In genomic region chr18:48842259-48843061, GRCh38 we compare ENCODE assay signal across 8 cellular contexts.
DNase-seq lines count a peak whose midpoint lies in the region; ATAC-seq and TF ChIP-seq lines count a peak whose summit lies in the region.

No MANE protein-coding gene starts in this region.

- H3K27me3 Mint-ChIP-seq in activated CD4-positive, alpha-beta T cell treated with anti-CD3 and anti-CD28 coated beads, Interleukin-2, amount 10 ng/mL, durations not matched to agents 24 days and 14 days, result peaks cover 3% of the 10 kb centered on the region

- DNase-seq in activated CD4-positive, alpha-beta T cell treated with anti-CD3 and anti-CD28 coated beads, Interleukin-2, amount 10 ng/mL, durations not matched to agents 24 days and 14 days, result peak; percentile 87
- DNase-seq in fibroblast of villous mesenchyme (ENCODE audit: low read depth), result peak; percentile 37
- peak; percentile 95 for DNase-seq in renal cortical epithelial cell (ENCODE audit: low read depth)
- DNase-seq in NCI-H1436 treated with DMSO at 0.1 percent for 48 hours (lab: John Stamatoyannopoulos, UW), result no peak
- no peak for DNase-seq in NCI-H446 (lab: John Stamatoyannopoulos, UW)
- DNase-seq in NCI-H2029 (lab: John Stamatoyannopoulos, UW), result no peak
- no peak for DNase-seq in ecto neural progenitor cell (ENCODE audit: low spot score)

- peaks cover 49% of the 10 kb centered on the region for H3K4me1 Mint-ChIP-seq in activated CD4-positive, alpha-beta T cell treated with anti-CD3 and anti-CD28 coated beads, Interleukin-2, amount 10 ng/mL, durations not matched to agents 24 days and 14 days

- no peak for TF ChIP-seq CTCF in fibroblast of villous mesenchyme (IDR thresholded peaks at IDR 0.05; ENCODE audit: insufficient read depth, low read depth, low read length)

- H3K4me3 Mint-ChIP-seq in activated CD4-positive, alpha-beta T cell treated with anti-CD3 and anti-CD28 coated beads, Interleukin-2, amount 10 ng/mL, durations not matched to agents 24 days and 14 days, result peak overlapping the region; percentile 65

- ATAC-seq in GM18511 (IDR thresholded peaks at IDR 0.05; ENCODE audit: unreplicated experiment), result peak; percentile 56

- intact Hi-C loops in activated CD4-positive, alpha-beta T cell treated with anti-CD3 and anti-CD28 coated beads, Interleukin-2, amount 10 ng/mL, durations not matched to agents 24 days and 14 days (cut with micrococcal nuclease), result loop anchor here (1.0 kb wide), 1 partner anchor 8 kb away; no protein-coding TSS in a partner anchor

- H3K9me3 Mint-ChIP-seq in activated CD4-positive, alpha-beta T cell treated with anti-CD3 and anti-CD28 coated beads, Interleukin-2, amount 10 ng/mL, durations not matched to agents 24 days and 14 days, result peaks cover 13% of the 10 kb centered on the region

- no peak overlapping the region for H3K4me3 ChIP-seq in fibroblast of villous mesenchyme (ENCODE audit: low read depth, low read length)

- H3K36me3 Mint-ChIP-seq in activated CD4-positive, alpha-beta T cell treated with anti-CD3 and anti-CD28 coated beads, Interleukin-2, amount 10 ng/mL, durations not matched to agents 24 days and 14 days (ENCODE audit: low read depth), result no peaks in the 10 kb centered on the region

- peak overlapping the region; percentile 87 for H3K27ac Mint-ChIP-seq in activated CD4-positive, alpha-beta T cell treated with anti-CD3 and anti-CD28 coated beads, Interleukin-2, amount 10 ng/mL, durations not matched to agents 24 days and 14 days

Comparison
In these comparisons a context has a peak if more than half of its experiments do, and no peak if none do; other contexts are left out.
1. DNase-seq: peak in activated CD4-positive, alpha-beta T cell treated with anti-CD3 and anti-CD28 coated beads, Interleukin-2, amount 10 ng/mL, durations not matched to agents 24 days and 14 days (single experiment), fibroblast of villous mesenchyme (single experiment) and renal cortical epithelial cell (single experiment); none in NCI-H1436 treated with DMSO at 0.1 percent for 48 hours (single experiment), NCI-H446 (0 of 2), NCI-H2029 (single experiment) and ecto neural progenitor cell (single experiment).